In genomic region chr1:209770636-209771415, GRCh38 we compare ENCODE assay signal across 29 cellular contexts. TPM values are rescaled to one million over a fixed set of nuclear protein-coding genes. Genes with fewer than 3 reads are reported as not detected.
DNase-seq lines count a peak whose midpoint lies in the region; ATAC-seq and TF ChIP-seq lines count a peak whose summit lies in the region.
"Had no signal": no experiment of that assay in that cellular context is flagged by ENCODE, and none has a peak within 500 bp of the region (broad histone marks: within the 10 kb centered on the region; RNA-seq: fewer than 3 reads in every experiment).

No MANE protein-coding gene starts in this region.

- intact Hi-C loops in dorsolateral prefrontal cortex (cut with DNase I) = no loop called here

- H3K27me3 ChIP-seq in BLaER1 (no peaks in the 10 kb centered on the region), mucosa of rectum (ENCODE audit: control insufficient read depth in 2 of 2, insufficient read depth in 2 of 2, low read length in 2 of 2) (no peaks in the 10 kb centered on the region), tibial nerve (no peaks in the 10 kb centered on the region), dorsolateral prefrontal cortex (no peaks in the 10 kb centered on the region)
- H3K27me3 ChIP-seq: ascending aorta, SJCRH30 had no signal

- TF ChIP-seq POLR2A in NB4 (IDR thresholded peaks at IDR 0.05; ENCODE audit: extremely low read depth, insufficient read length) = no peak
- no peak for TF ChIP-seq POLR2A in tibial nerve (IDR thresholded peaks at IDR 0.05)

- ATAC-seq in HG03175 (IDR thresholded peaks at IDR 0.05; ENCODE audit: unreplicated experiment) (no peak), HG03432 (IDR thresholded peaks at IDR 0.05; ENCODE audit: unreplicated experiment) (no peak)
- ATAC-seq: activated CD8-positive, alpha-beta T cell treated with anti-CD3 and anti-CD28 coated beads, Interleukin-2, amount 10 ng/mL, durations not matched to agents 7 days and 5 days; HCT116; Panc1 had no signal

- DNase-seq in GM12864 (ENCODE audit: low read depth) = no peak
- DNase-seq in NB4 (ENCODE audit: low read depth) = no peak
- DNase-seq in tibial nerve (ENCODE audit: low spot score in 2 of 2) = no peak
- DNase-seq in dorsolateral prefrontal cortex = no peak
- DNase-seq: ACHN; activated CD4-positive, alpha-beta T cell treated with anti-CD3 and anti-CD28 coated beads for 1 hour; activated effector memory CD4-positive, alpha-beta T cell treated with Interleukin-2 at 50 U/mL for 16 hours; activated naive CD8-positive, alpha-beta T cell treated with anti-CD3 and anti-CD28 coated beads for 36 hours; activated T-cell treated with anti-CD3 and anti-CD28 coated beads for 4 hours; cortex of kidney; kidney glomerular epithelial cell; lower lobe of right lung; NCI-H1694; NCI-H2171; NCI-H524 treated with DMSO at 0.1 percent for 48 hours; SJCRH30; stimulated activated CD4-positive, alpha-beta T cell treated with anti-CD3 and anti-CD28 coated beads, Interleukin-1b, Interleukin-23, amount 100 ng/mL, for 48 hours; substantia nigra; T-helper 1 cell had no signal

- no peaks in the 10 kb centered on the region for H4K20me1 ChIP-seq in BLaER1

- WGBS in tibial nerve, 2 donors = 93 to 94% methylated on average over 17 of the region's 17 CpGs

- no peak for TF ChIP-seq CTCF in GM12864 (IDR thresholded peaks at IDR 0.05; ENCODE audit: low read depth, low read length, missing control alignments)
- TF ChIP-seq CTCF in NB4 (IDR thresholded peaks at IDR 0.05; ENCODE audit: low read depth, low read length) = no peak
- TF ChIP-seq CTCF in tibial nerve (IDR thresholded peaks at IDR 0.05) = no peak
- TF ChIP-seq CTCF in dorsolateral prefrontal cortex (IDR thresholded peaks at IDR 0.05 in 54 of 56, conservative IDR thresholded peaks at IDR 0.05 in 2 of 56; ENCODE audit: low read depth in 1 of 56, partially characterized antibody in 56 of 56) = no peak

- no peaks in the 10 kb centered on the region for H3K36me3 ChIP-seq in BLaER1
- H3K36me3 ChIP-seq in mucosa of rectum (ENCODE audit: control insufficient read depth in 2 of 2, insufficient read depth in 2 of 2, low read length in 2 of 2) = peaks cover 0 to 3% of the 10 kb centered on the region in 2 donors
- no peaks in the 10 kb centered on the region for H3K36me3 ChIP-seq in tibial nerve
- H3K36me3 ChIP-seq: ascending aorta, neural progenitor cell, SJCRH30 had no signal

- H3K4me2 ChIP-seq in BLaER1 = peak overlapping the region; percentile 92
- H3K4me2 ChIP-seq: neural progenitor cell had no signal

- H3K27ac ChIP-seq in BLaER1 (no peak overlapping the region), mucosa of rectum (ENCODE audit: low read depth in 2 of 2, low read length in 2 of 2) (no peak overlapping the region), tibial nerve (no peak overlapping the region), dorsolateral prefrontal cortex (no peak overlapping the region)
- H3K27ac ChIP-seq: C4-2B, neural progenitor cell, SJCRH30 had no signal

- no peak overlapping the region for H3K9ac ChIP-seq in BLaER1
- no peak overlapping the region for H3K9ac ChIP-seq in mucosa of rectum (ENCODE audit: low read depth in 1 of 2, low read length in 2 of 2)
- H3K9ac ChIP-seq: neural progenitor cell had no signal

- H3K4me1 ChIP-seq in BLaER1 (peaks cover 65% of the 10 kb centered on the region), mucosa of rectum (ENCODE audit: control insufficient read depth in 2 of 2, insufficient read depth in 2 of 2, low read length in 2 of 2) (peaks cover 8 to 24% of the 10 kb centered on the region in 2 donors), tibial nerve (peaks cover 0 to 31% (median 26%) of the 10 kb centered on the region in 4 donors)
- H3K4me1 ChIP-seq: neural progenitor cell had no signal

- H3K4me3 ChIP-seq in BLaER1 = no peak overlapping the region
- peak overlapping the region; percentile 61 for H3K4me3 ChIP-seq in GM12864 (ENCODE audit: low read depth, low read length)
- H3K4me3 ChIP-seq in NB4 (ENCODE audit: low read depth, low read length) = peak overlapping the region; percentile 93
- peak overlapping the region; percentile 30 to 71 for H3K4me3 ChIP-seq in mucosa of rectum (ENCODE audit: low read length in 2 of 2)
- H3K4me3 ChIP-seq in tibial nerve = peak overlapping the region in 1 of 4 donors; percentile 41
- H3K4me3 ChIP-seq in dorsolateral prefrontal cortex = no peak overlapping the region
- H3K4me3 ChIP-seq: ascending aorta, neural progenitor cell, SJCRH30 had no signal

- H3K9me3 ChIP-seq in BLaER1 (no peaks in the 10 kb centered on the region), mucosa of rectum (ENCODE audit: control insufficient read depth in 2 of 2, low read length in 2 of 2) (no peaks in the 10 kb centered on the region), tibial nerve (no peaks in the 10 kb centered on the region)
- H3K9me3 ChIP-seq: ascending aorta, lower lobe of right lung, SJCRH30 had no signal

- TF ChIP-seq EP300 in tibial nerve (IDR thresholded peaks at IDR 0.05) = no peak

RNA-seq across cellular contexts. Expression of gene C1orf74, which starts 13.5 kb away (rescaled TPM):
- total RNA-seq in tibial nerve = 1 to 10 TPM; 1.5 to 3.0 (median 2.2) TPM
- 1 to 10 TPM; 1.4 to 4.1 (median 2.8) TPM for total RNA-seq in dorsolateral prefrontal cortex

RNA-seq across cellular contexts. Expression of gene TRAF3IP3, which starts 15.0 kb away (rescaled TPM):
- 1 to 10 TPM in 3 of 4 donors, under 1 TPM in 1; 0.87 to 8.0 (median 2.3) TPM for total RNA-seq in tibial nerve
- total RNA-seq in dorsolateral prefrontal cortex = 1 to 10 TPM in 114 of 120 experiments, under 1 TPM in 6; 0.23 to 8.8 (median 2.7) TPM
- total RNA-seq: ascending aorta had no signal

RNA-seq across cellular contexts. Expression of gene IRF6, which starts 35.1 kb away (rescaled TPM):
- total RNA-seq in tibial nerve = 1 to 10 TPM in 3 of 4 donors, under 1 TPM in 1; 0.42 to 1.8 (median 1.4) TPM
- total RNA-seq in dorsolateral prefrontal cortex = 1 to 10 TPM in 76 of 120 experiments, under 1 TPM in 44; 0.16 to 5.4 (median 1.3) TPM
- total RNA-seq: SJCRH30 had no signal

RNA-seq across cellular contexts. Expression of gene UTP25, which starts 56.9 kb away (rescaled TPM):
- total RNA-seq in tibial nerve = 1 to 10 TPM; 5.7 to 7.5 (median 6.8) TPM
- total RNA-seq in dorsolateral prefrontal cortex = 10 to 100 TPM in 71 of 120 experiments, 1 to 10 TPM in 49; 6.2 to 14.2 (median 10.6) TPM

Comparison
In these comparisons a context has a peak if more than half of its experiments do, and no peak if none do; other contexts are left out.
1. H3K4me3 ChIP-seq: peak in GM12864 (single experiment), NB4 (single experiment) and mucosa of rectum (2 of 2); none in BLaER1 (single experiment) and dorsolateral prefrontal cortex (0 of 59).